In the genomic region with DNA sequence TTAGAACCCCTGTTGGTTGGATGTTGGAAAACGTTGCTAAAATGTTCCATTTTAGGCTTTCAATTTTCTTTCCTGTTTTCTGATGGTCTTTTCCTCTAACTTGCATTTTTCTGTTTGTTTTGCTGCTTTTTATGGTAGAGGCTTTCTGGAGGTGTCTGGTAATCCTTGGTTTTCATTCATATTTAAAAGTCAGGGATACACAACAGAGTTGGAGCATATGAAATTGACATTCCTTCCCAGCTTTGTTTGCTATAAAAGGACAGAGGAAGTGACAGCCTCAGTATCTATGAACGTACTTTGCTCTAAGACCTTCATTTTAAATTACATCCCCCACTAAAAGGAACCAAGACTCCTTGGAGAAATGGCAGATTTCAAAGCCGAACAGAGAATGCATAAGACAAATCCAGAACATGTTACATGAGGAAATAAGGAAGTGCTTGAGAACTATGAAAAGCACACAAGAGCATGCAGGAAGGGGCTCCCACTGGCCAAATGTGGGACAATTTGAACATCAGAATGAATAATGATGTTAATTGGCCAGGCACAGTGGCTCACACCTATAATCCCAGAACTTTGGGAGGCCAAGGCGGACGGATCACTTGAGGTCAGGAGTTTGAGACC, we compare ENCODE assay signal across 26 cellular contexts. TPM values are rescaled to one million over a fixed set of nuclear protein-coding genes. Genes with fewer than 3 reads are reported as not detected.
DNase-seq lines count a peak whose midpoint lies in the region; ATAC-seq, FAIRE-seq and TF ChIP-seq lines count a peak whose summit lies in the region.
"Had no signal": no experiment of that assay in that cellular context is flagged by ENCODE, and none has a peak within 500 bp of the region (broad histone marks: within the 10 kb centered on the region; RNA-seq: fewer than 3 reads in every experiment).

No MANE protein-coding gene starts in this region.

- no peak overlapping the region for H3K4me3 ChIP-seq in CD4-positive, alpha-beta memory T cell (ENCODE audit: low read length in 2 of 2)
- H3K4me3 ChIP-seq: gastrocnemius medialis, GM12878, PC-9, prostate gland, SJCRH30 had no signal

- CTCF ChIA-PET in CD4-positive, alpha-beta memory T cell (lab: Charles Lee; ENCODE audit: partially characterized antibody) = no interaction called here

- peaks cover 39 to 73% (median 53%) of the 10 kb centered on the region in 4 donors for H3K4me1 Mint-ChIP-seq in CD4-positive, alpha-beta memory T cell
- H3K4me1 Mint-ChIP-seq in activated naive CD8-positive, alpha-beta T cell (ENCODE audit: low read depth) = peaks cover 63% of the 10 kb centered on the region
- H3K4me1 Mint-ChIP-seq in natural killer cell = peaks cover 77 to 86% of the 10 kb centered on the region in 2 donors

- H3K9me3 ChIP-seq in CD4-positive, alpha-beta memory T cell (ENCODE audit: control insufficient read depth in 1 of 2, low read length in 2 of 2) = no peaks in the 10 kb centered on the region
- H3K9me3 ChIP-seq: gastrocnemius medialis, prostate gland, SJCRH30 had no signal

- peaks cover 12% of the 10 kb centered on the region for H3K4me1 ChIP-seq in CD4-positive, alpha-beta memory T cell (ENCODE audit: insufficient read depth, low read length)
- H3K4me1 ChIP-seq: prostate gland had no signal

- H3K9me3 Mint-ChIP-seq in CD4-positive, alpha-beta memory T cell = peaks cover 0 to 2% (median 0%) of the 10 kb centered on the region in 8 donors
- no peaks in the 10 kb centered on the region for H3K9me3 Mint-ChIP-seq in activated naive CD8-positive, alpha-beta T cell (ENCODE audit: low read depth)
- H3K9me3 Mint-ChIP-seq in natural killer cell = no peaks in the 10 kb centered on the region
- H3K9me3 Mint-ChIP-seq: activated CD4-positive, alpha-beta memory T cell treated with anti-CD3 and anti-CD28 coated beads for 36 hours had no signal

- TF ChIP-seq CTCF in natural killer cell (IDR thresholded peaks at IDR 0.05) = no peak

- no peaks in the 10 kb centered on the region for H3K27me3 Mint-ChIP-seq in CD4-positive, alpha-beta memory T cell
- no peaks in the 10 kb centered on the region for H3K27me3 Mint-ChIP-seq in activated naive CD8-positive, alpha-beta T cell
- no peaks in the 10 kb centered on the region for H3K27me3 Mint-ChIP-seq in natural killer cell (ENCODE audit: low read depth in 2 of 2)
- H3K27me3 Mint-ChIP-seq: activated CD4-positive, alpha-beta memory T cell treated with anti-CD3 and anti-CD28 coated beads for 36 hours had no signal

- POLR2A ChIA-PET in CD4-positive, alpha-beta memory T cell (lab: Charles Lee; ENCODE audit: partially characterized antibody) = no interaction called here

- no peaks in the 10 kb centered on the region for H3K27me3 ChIP-seq in CD4-positive, alpha-beta memory T cell (ENCODE audit: insufficient read depth, low read length)
- H3K27me3 ChIP-seq: gastrocnemius medialis, SJCRH30 had no signal

- no peak for DNase-seq in CD4-positive, alpha-beta memory T cell
- DNase-seq in GM19239 (ENCODE audit: insufficient read length, low spot score) (no peak), natural killer cell (no peak), UCSD-AML1 (lab: John Stamatoyannopoulos, UW; ENCODE audit: unreplicated experiment) (no peak), DMS53 (lab: John Stamatoyannopoulos, UW) (no peak)
- DNase-seq: activated CD4-positive, alpha-beta memory T cell treated with anti-CD3 and anti-CD28 coated beads for 36 hours; activated naive CD4-positive, alpha-beta T cell treated with anti-CD3 and anti-CD28 coated beads, Interleukin-2, amount 50 U/mL, for 16 hours; COR-L47; DND-41; effector CD8-positive, alpha-beta T cell; gastrocnemius medialis; hypothalamus; NCI-H1417; NCI-H2107; NCI-H510A; PC-9; SJCRH30 had no signal

- intact Hi-C loops in CD4-positive, alpha-beta memory T cell (cut with micrococcal nuclease) = no loop called here
- intact Hi-C loops in natural killer cell (cut with micrococcal nuclease) = no loop called here

- no peak overlapping the region for H3K4me3 Mint-ChIP-seq in CD4-positive, alpha-beta memory T cell
- H3K4me3 Mint-ChIP-seq in activated naive CD8-positive, alpha-beta T cell = no peak overlapping the region
- no peak overlapping the region for H3K4me3 Mint-ChIP-seq in natural killer cell
- H3K4me3 Mint-ChIP-seq: activated CD4-positive, alpha-beta memory T cell treated with anti-CD3 and anti-CD28 coated beads for 36 hours had no signal

- H3K27ac Mint-ChIP-seq in CD4-positive, alpha-beta memory T cell = peak overlapping the region in 6 of 7 donors; percentile 10 to 95 (median 54)
- peak overlapping the region; percentile 76 for H3K27ac Mint-ChIP-seq in activated naive CD8-positive, alpha-beta T cell
- H3K27ac Mint-ChIP-seq in natural killer cell = peak overlapping the region; percentile 58 to 79
- H3K27ac Mint-ChIP-seq: activated CD4-positive, alpha-beta memory T cell treated with anti-CD3 and anti-CD28 coated beads for 36 hours had no signal

- H3K36me3 ChIP-seq in CD4-positive, alpha-beta memory T cell (ENCODE audit: insufficient read depth, low read length) = peaks cover 26% of the 10 kb centered on the region
- H3K36me3 ChIP-seq: prostate gland had no signal

- FAIRE-seq in GM19239 (lab: Jason Lieb, UNC) = peak; percentile 4
- FAIRE-seq: GM12878, HepG2, islet of Langerhans had no signal

- no peak for ATAC-seq in natural killer cell
- no peak for ATAC-seq in GM21737 (IDR thresholded peaks at IDR 0.05; ENCODE audit: unreplicated experiment)
- ATAC-seq: esophagus mucosa, gastrocnemius medialis, GM12878, HepG2 had no signal

- peaks cover 52 to 78% of the 10 kb centered on the region in 2 donors for H3K36me3 Mint-ChIP-seq in CD4-positive, alpha-beta memory T cell
- H3K36me3 Mint-ChIP-seq in activated naive CD8-positive, alpha-beta T cell = peaks cover 25% of the 10 kb centered on the region
- H3K36me3 Mint-ChIP-seq in natural killer cell = peaks cover 18% of the 10 kb centered on the region

- H3K27ac ChIP-seq in CD4-positive, alpha-beta memory T cell (ENCODE audit: low read depth, low read length) = no peak overlapping the region
- H3K27ac ChIP-seq: HL-60, PC-9, prostate gland, SJCRH30, VCaP had no signal

RNA-seq across cellular contexts. Expression of a gene that starts 56.7 kb away (rescaled TPM):
- total RNA-seq in CD4-positive, alpha-beta memory T cell = 100 to 1,000 TPM; 142 to 147 TPM
- polyA plus RNA-seq in CD4-positive, alpha-beta memory T cell = 10 to 100 TPM; 22.2 to 51.6 TPM
- 100 to 1,000 TPM; 148 to 176 (median 149) TPM for total RNA-seq in natural killer cell
